ENCODE assay signal across 11 cellular contexts in the genomic region with DNA sequence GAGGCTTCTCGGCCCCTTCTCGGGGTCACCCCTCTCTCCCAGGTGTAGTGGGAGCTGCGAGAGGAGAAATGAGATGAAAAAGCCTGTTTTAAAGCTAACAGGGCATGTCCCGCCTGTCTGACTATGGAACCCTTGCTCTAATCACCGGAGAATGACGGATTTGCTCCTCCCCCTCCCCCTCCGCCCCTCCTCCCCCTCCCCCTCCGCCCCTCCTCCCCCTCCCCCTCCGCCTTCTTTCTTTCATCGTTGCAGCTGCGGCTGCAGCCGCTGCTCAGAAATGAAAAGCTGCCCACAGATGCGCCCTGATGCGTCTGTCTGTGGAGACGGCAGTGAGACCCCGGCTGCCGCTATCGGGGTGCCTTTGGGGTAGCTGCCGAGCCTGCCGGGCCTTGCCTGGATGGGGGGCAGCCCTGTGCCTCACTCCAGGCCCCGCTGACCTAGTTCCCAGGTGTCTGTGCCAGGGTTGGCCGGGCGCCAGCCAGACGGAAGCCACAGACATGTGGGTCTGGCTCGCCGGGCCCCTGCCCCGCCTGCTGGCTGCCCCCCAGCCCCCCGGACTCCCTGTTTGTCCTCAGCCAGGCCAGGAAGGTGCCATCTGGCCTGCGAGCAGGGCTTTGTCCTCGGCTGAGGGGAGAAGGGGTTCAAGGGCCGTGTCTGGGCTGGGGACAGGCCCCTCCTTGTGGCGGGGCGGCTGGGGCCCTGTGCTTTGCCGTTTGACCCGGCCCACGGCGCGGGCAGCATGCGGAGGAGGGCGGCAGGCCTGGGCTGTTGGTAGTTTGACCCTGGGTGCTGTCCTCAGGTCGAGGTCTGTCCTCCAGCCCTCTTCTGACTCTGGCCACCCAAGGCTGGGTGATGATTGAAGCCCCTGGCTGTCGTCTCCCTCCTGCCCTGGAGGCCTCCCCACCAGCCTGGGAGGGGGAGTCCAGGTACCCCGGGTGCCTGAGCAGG. TPM values are rescaled to one million over a fixed set of nuclear protein-coding genes. Genes with fewer than 3 reads are reported as not detected.
A peak's percentile ranks its signal among the peaks of the same experiment; 100 is the strongest.
DNase-seq lines count a peak whose midpoint lies in the region; ATAC-seq, FAIRE-seq and TF ChIP-seq lines count a peak whose summit lies in the region.
"Had no signal": no experiment of that assay in that cellular context is flagged by ENCODE, and none has a peak within 500 bp of the region (broad histone marks: within the 10 kb centered on the region; RNA-seq: fewer than 3 reads in every experiment).

No MANE protein-coding gene starts in this region.

- no peak overlapping the region for H3K9ac ChIP-seq in HUES48 (ENCODE audit: low read depth, low read length)

- no peak for TF ChIP-seq POLR2A in sigmoid colon (IDR thresholded peaks at IDR 0.05)

- TF ChIP-seq CTCF in right atrium auricular region (IDR thresholded peaks at IDR 0.05) (no peak), sigmoid colon (IDR thresholded peaks at IDR 0.05) (no peak)

- DNase-seq in SJCRH30, result peak; percentile 47 to 58
- no peak for DNase-seq in right atrium auricular region (ENCODE audit: low spot score)
- peak; percentile 84 for DNase-seq in sigmoid colon
- no peak for DNase-seq in HTR-8/SVneo (ENCODE audit: insufficient read length, low spot score)
- no peak for DNase-seq in NCI-H1436 (lab: John Stamatoyannopoulos, UW)
- DNase-seq in HUDEP-2 (lab: John Stamatoyannopoulos, UW; ENCODE audit: unreplicated experiment in 76 of 76), result no peak
- DNase-seq: GF-D8, Karpas-422 had no signal

- no peaks in the 10 kb centered on the region for H3K27me3 ChIP-seq in HUES48 (ENCODE audit: control insufficient read depth, insufficient read depth, low read length)
- H3K27me3 ChIP-seq in SJCRH30, result no peaks in the 10 kb centered on the region
- no peaks in the 10 kb centered on the region for H3K27me3 ChIP-seq in right atrium auricular region
- H3K27me3 ChIP-seq in sigmoid colon, result no peaks in the 10 kb centered on the region

- TF ChIP-seq EP300 in sigmoid colon (IDR thresholded peaks at IDR 0.05), result no peak

- WGBS in sigmoid colon, 2 donors, result 52 to 53% methylated on average over 40 to 42 of the region's 43 CpGs

- intact Hi-C loops in sigmoid colon (cut with DNase I), result no loop called here

- no peak for ATAC-seq in GM18870 (IDR thresholded peaks at IDR 0.05; ENCODE audit: unreplicated experiment)

- FAIRE-seq in HTR-8/SVneo (lab: Jason Lieb, UNC), result no peak
- FAIRE-seq: frontal cortex had no signal

- no peak overlapping the region for H3K4me3 ChIP-seq in HUES48 (ENCODE audit: low read depth, low read length)
- no peak overlapping the region for H3K4me3 ChIP-seq in SJCRH30
- H3K4me3 ChIP-seq in right atrium auricular region, result no peak overlapping the region
- no peak overlapping the region for H3K4me3 ChIP-seq in sigmoid colon

- H3K36me3 ChIP-seq in HUES48 (ENCODE audit: control insufficient read depth, insufficient read depth, low read length), result peaks cover 76% of the 10 kb centered on the region
- H3K36me3 ChIP-seq in SJCRH30, result 0 out of 2 replicates have a peak, but pooled peaks cover 2% of the 10 kb centered on the region
- peaks cover 32% of the 10 kb centered on the region for H3K36me3 ChIP-seq in right atrium auricular region
- H3K36me3 ChIP-seq in sigmoid colon, result peaks cover 6 to 36% (median 26%) of the 10 kb centered on the region in 4 donors

- peak overlapping the region; percentile 6 for H3K27ac ChIP-seq in HUES48 (ENCODE audit: low read depth, low read length)
- peak overlapping the region; percentile 43 for H3K27ac ChIP-seq in SJCRH30
- peak overlapping the region; percentile 51 for H3K27ac ChIP-seq in right atrium auricular region
- peak overlapping the region; percentile 89 to 96 (median 90) for H3K27ac ChIP-seq in sigmoid colon

- H3K4me1 ChIP-seq in HUES48 (ENCODE audit: control insufficient read depth, insufficient read depth, low read length) (no peaks in the 10 kb centered on the region), SJCRH30 (peaks cover 24% of the 10 kb centered on the region), right atrium auricular region (peaks cover 0 to 38% of the 10 kb centered on the region in 2 donors), sigmoid colon (peaks cover 0 to 56% (median 45%) of the 10 kb centered on the region in 4 donors)

- H3K9me3 ChIP-seq in HUES48 (ENCODE audit: control insufficient read depth, insufficient read depth, low read length) (no peaks in the 10 kb centered on the region), SJCRH30 (replicated peaks) (no peaks in the 10 kb centered on the region), right atrium auricular region (no peaks in the 10 kb centered on the region), sigmoid colon (no peaks in the 10 kb centered on the region)

RNA-seq across cellular contexts. Expression of a gene that starts 37.6 kb away (rescaled TPM):
- 50.9 and 51.2 TPM in 2 replicates for total RNA-seq in SJCRH30 (2014; rRNA removed; shearing (Covaris generic))
- total RNA-seq in right atrium auricular region, result under 1 TPM in 1 of 2 donors, not detected in 1; 0.15 TPM
- under 1 TPM in 3 of 4 donors, not detected in 1; 0.16 to 0.54 (median 0.36) TPM for total RNA-seq in sigmoid colon
- polyA plus RNA-seq in sigmoid colon, result 1 to 10 TPM; 1.8 to 9.6 (median 5.3) TPM

RNA-seq across cellular contexts. Expression of a gene that starts 38.0 kb away (rescaled TPM):
- 31.1 and 33.8 TPM in 2 replicates for total RNA-seq in SJCRH30 (2014; rRNA removed; shearing (Covaris generic))
- total RNA-seq in right atrium auricular region (10 to 100 TPM; 37.1 to 55.7 TPM), sigmoid colon (10 to 100 TPM; 30.8 to 76.7 (median 47.3) TPM)
- 10 to 100 TPM; 12.0 to 49.5 (median 19.4) TPM for polyA plus RNA-seq in sigmoid colon

Comparison
In these comparisons a context has a peak if more than half of its experiments do, and no peak if none do; other contexts are left out.
1. H3K27ac ChIP-seq: peak in every context shown above with its lines; median percentile 90 in sigmoid colon; 51 in right atrium auricular region; 43 in SJCRH30; 6 in HUES48.
2. DNase-seq: peak in SJCRH30 (2 of 2) and sigmoid colon (single experiment); none in right atrium auricular region (single experiment), HTR-8/SVneo (single experiment), NCI-H1436 (single experiment) and HUDEP-2 (0 of 76).
3. RNA of a gene that starts 37.6 kb away (total RNA-seq): 50.9 to 51.2 TPM in SJCRH30; 0.16 to 0.54 TPM in sigmoid colon and 0.15 TPM in right atrium auricular region; every median in the first group is over 10 times any median in the second.